ENCODE assay signal across 1 cellular context in the genomic region with DNA sequence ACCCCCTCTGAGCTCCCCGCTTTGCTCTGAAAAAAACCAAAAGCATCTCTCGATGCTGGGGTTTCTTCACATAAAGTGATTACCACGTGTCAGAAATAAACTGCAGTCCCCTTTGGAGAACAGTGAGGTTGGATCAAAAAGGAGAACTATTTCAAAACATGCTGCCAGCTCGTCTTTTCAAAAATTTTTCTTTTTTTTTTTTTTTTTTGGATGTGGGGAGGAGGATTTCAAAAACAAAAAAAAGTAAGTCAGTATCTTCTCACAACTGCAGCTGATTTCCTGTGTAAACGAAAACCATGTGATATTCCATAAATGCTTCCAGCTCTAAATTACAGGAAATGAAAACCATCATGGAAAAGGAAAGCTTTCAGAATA.
TF ChIP-seq lines count a peak whose summit lies in the region.

No MANE protein-coding gene starts in this region.

TF ChIP-seq in SK-N-SH treated with all-trans-retinoic acid at 6 μM for 48 hours, 23 proteins besides CTCF, POLR2A, EP300 and RAD21 (continued from another document):
- TF ChIP-seq, protein P1, sequence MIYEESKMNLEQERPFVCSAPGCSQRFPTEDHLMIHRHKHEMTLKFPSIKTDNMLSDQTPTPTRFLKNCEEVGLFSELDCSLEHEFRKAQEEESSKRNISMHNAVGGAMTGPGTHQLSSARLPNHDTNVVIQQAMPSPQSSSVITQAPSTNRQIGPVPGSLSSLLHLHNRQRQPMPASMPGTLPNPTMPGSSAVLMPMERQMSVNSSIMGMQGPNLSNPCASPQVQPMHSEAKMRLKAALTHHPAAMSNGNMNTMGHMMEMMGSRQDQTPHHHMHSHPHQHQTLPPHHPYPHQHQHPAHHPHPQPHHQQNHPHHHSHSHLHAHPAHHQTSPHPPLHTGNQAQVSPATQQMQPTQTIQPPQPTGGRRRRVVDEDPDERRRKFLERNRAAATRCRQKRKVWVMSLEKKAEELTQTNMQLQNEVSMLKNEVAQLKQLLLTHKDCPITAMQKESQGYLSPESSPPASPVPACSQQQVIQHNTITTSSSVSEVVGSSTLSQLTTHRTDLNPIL (CRISPR knock-in tag; IDR thresholded peaks at IDR 0.05; ENCODE audit: low read depth), result no peak
- TF ChIP-seq ISL1 (CRISPR knock-in tag; IDR thresholded peaks at IDR 0.05), result no peak
- TF ChIP-seq ZNF565 (CRISPR knock-in tag; conservative IDR thresholded peaks at IDR 0.05; ENCODE audit: low read depth), result no peak
